In genomic region chr19:49780861-49781260, GRCh38 we compare ENCODE assay signal across 23 cellular contexts. TPM values are rescaled to one million over a fixed set of nuclear protein-coding genes. Genes with fewer than 3 reads are reported as not detected.
DNase-seq lines count a peak whose midpoint lies in the region; ATAC-seq lines count a peak whose summit lies in the region.
"Had no signal": no experiment of that assay in that cellular context is flagged by ENCODE, and none has a peak within 500 bp of the region (broad histone marks: within the 10 kb centered on the region; RNA-seq: fewer than 3 reads in every experiment).

No MANE protein-coding gene starts in this region.

- no peak overlapping the region for H3K4me3 Mint-ChIP-seq in activated naive CD8-positive, alpha-beta T cell treated with anti-CD3 and anti-CD28 coated beads, Interleukin-2, amount 10 ng/mL, durations not matched to agents 7 days and 5 days
- H3K4me3 Mint-ChIP-seq in activated naive CD8-positive, alpha-beta T cell treated with anti-CD3 and anti-CD28 coated beads, Interleukin-2, amount 50 U/mL, for 24 hours: no peak overlapping the region
- H3K4me3 Mint-ChIP-seq in T-helper 17 cell: no peak overlapping the region
- H3K4me3 Mint-ChIP-seq in immature natural killer cell: no peak overlapping the region
- H3K4me3 Mint-ChIP-seq in stimulated activated memory B cell treated with anti-CD40 and anti-IgM and Interleukin-4, amounts not matched to agents 10 μg/mL and 1 μg/mL and 100 μg/mL, for 72 hours: peak overlapping the region; percentile 59

- no peaks in the 10 kb centered on the region for H3K27me3 Mint-ChIP-seq in activated naive CD8-positive, alpha-beta T cell treated with anti-CD3 and anti-CD28 coated beads, Interleukin-2, amount 10 ng/mL, durations not matched to agents 7 days and 5 days
- H3K27me3 Mint-ChIP-seq in activated naive CD8-positive, alpha-beta T cell treated with anti-CD3 and anti-CD28 coated beads, Interleukin-2, amount 50 U/mL, for 24 hours: no peaks in the 10 kb centered on the region
- H3K27me3 Mint-ChIP-seq in T-helper 17 cell (no peaks in the 10 kb centered on the region), immature natural killer cell (ENCODE audit: low read depth in 3 of 3) (peaks cover 0 to 2% (median 0%) of the 10 kb centered on the region in 3 donors)
- no peaks in the 10 kb centered on the region for H3K27me3 Mint-ChIP-seq in stimulated activated memory B cell treated with anti-CD40 and anti-IgM and Interleukin-4, amounts not matched to agents 10 μg/mL and 1 μg/mL and 100 μg/mL, for 72 hours

- no peak for ATAC-seq in activated naive CD8-positive, alpha-beta T cell treated with anti-CD3 and anti-CD28 coated beads, Interleukin-2, amount 10 ng/mL, durations not matched to agents 7 days and 5 days (ENCODE audit: low read depth)
- no peak for ATAC-seq in activated naive CD8-positive, alpha-beta T cell treated with anti-CD3 and anti-CD28 coated beads, Interleukin-2, amount 50 U/mL, for 24 hours
- ATAC-seq in T-helper 17 cell: no peak
- ATAC-seq in stimulated activated memory B cell treated with anti-CD40 and anti-IgM and Interleukin-4, amounts not matched to agents 10 μg/mL and 1 μg/mL and 100 μg/mL, for 72 hours: no peak
- ATAC-seq in GM21390 (IDR thresholded peaks at IDR 0.05; ENCODE audit: unreplicated experiment): no peak
- ATAC-seq in left lobe of liver: no peak
- no peak for ATAC-seq in HG02970 (IDR thresholded peaks at IDR 0.05; ENCODE audit: low FRiP score, unreplicated experiment)
- ATAC-seq: Panc1 had no signal

- peaks cover 32% of the 10 kb centered on the region for H3K36me3 Mint-ChIP-seq in activated naive CD8-positive, alpha-beta T cell treated with anti-CD3 and anti-CD28 coated beads, Interleukin-2, amount 10 ng/mL, durations not matched to agents 7 days and 5 days
- peaks cover 19% of the 10 kb centered on the region for H3K36me3 Mint-ChIP-seq in activated naive CD8-positive, alpha-beta T cell treated with anti-CD3 and anti-CD28 coated beads, Interleukin-2, amount 50 U/mL, for 24 hours (ENCODE audit: low read depth)
- peaks cover 14% of the 10 kb centered on the region for H3K36me3 Mint-ChIP-seq in T-helper 17 cell (ENCODE audit: low read depth)
- H3K36me3 Mint-ChIP-seq in immature natural killer cell: peaks cover 16 to 27% (median 16%) of the 10 kb centered on the region in 3 donors
- peaks cover 55% of the 10 kb centered on the region for H3K36me3 Mint-ChIP-seq in stimulated activated memory B cell treated with anti-CD40 and anti-IgM and Interleukin-4, amounts not matched to agents 10 μg/mL and 1 μg/mL and 100 μg/mL, for 72 hours

- POLR2A ChIA-PET in activated naive CD8-positive, alpha-beta T cell treated with anti-CD3 and anti-CD28 coated beads, Interleukin-2, amount 10 ng/mL, durations not matched to agents 7 days and 5 days (lab: Charles Lee): no interaction called here

- no peaks in the 10 kb centered on the region for H3K9me3 ChIP-seq in T-helper 17 cell (ENCODE audit: control insufficient read depth, low read length, poor library complexity, severe bottlenecking)
- H3K9me3 ChIP-seq: thoracic aorta had no signal

- no peak for DNase-seq in activated naive CD8-positive, alpha-beta T cell treated with anti-CD3 and anti-CD28 coated beads, Interleukin-2, amount 10 ng/mL, durations not matched to agents 7 days and 5 days
- DNase-seq in activated naive CD8-positive, alpha-beta T cell treated with anti-CD3 and anti-CD28 coated beads, Interleukin-2, amount 50 U/mL, for 24 hours: no peak
- DNase-seq in T-helper 17 cell (no peak), immature natural killer cell (no peak), left lobe of liver (ENCODE audit: low spot score) (no peak)
- DNase-seq: activated CD4-positive, alpha-beta T cell treated with anti-CD3 and anti-CD28 coated beads for 4 hours; activated T-cell treated with anti-CD3 and anti-CD28 coated beads, Interleukin-2, amount 50 U/mL, for 1 hour; AML-193; anterior cingulate cortex; Kasumi-1; NCI-H1417 treated with DMSO at 0.1 percent for 48 hours; NCI-H82; posterior cingulate gyrus; small intestine; stimulated activated CD4-positive, alpha-beta T cell treated with anti-CD3 and anti-CD28 coated beads, Interleukin-4, amount 100 ng/mL, for 4 hours; stimulated activated CD8-positive, alpha-beta memory T cell treated with anti-CD3 and anti-CD28 coated beads, Interleukin-4, amount 100 ng/mL, for 48 hours; T1000 had no signal

- H3K4me1 Mint-ChIP-seq in activated naive CD8-positive, alpha-beta T cell treated with anti-CD3 and anti-CD28 coated beads, Interleukin-2, amount 10 ng/mL, durations not matched to agents 7 days and 5 days: peaks cover 22% of the 10 kb centered on the region
- peaks cover 4% of the 10 kb centered on the region for H3K4me1 Mint-ChIP-seq in activated naive CD8-positive, alpha-beta T cell treated with anti-CD3 and anti-CD28 coated beads, Interleukin-2, amount 50 U/mL, for 24 hours
- peaks cover 24% of the 10 kb centered on the region for H3K4me1 Mint-ChIP-seq in T-helper 17 cell
- peaks cover 39 to 48% of the 10 kb centered on the region in 2 donors for H3K4me1 Mint-ChIP-seq in immature natural killer cell
- peaks cover 38% of the 10 kb centered on the region for H3K4me1 Mint-ChIP-seq in stimulated activated memory B cell treated with anti-CD40 and anti-IgM and Interleukin-4, amounts not matched to agents 10 μg/mL and 1 μg/mL and 100 μg/mL, for 72 hours

- H3K27ac Mint-ChIP-seq in activated naive CD8-positive, alpha-beta T cell treated with anti-CD3 and anti-CD28 coated beads, Interleukin-2, amount 10 ng/mL, durations not matched to agents 7 days and 5 days: peak overlapping the region; percentile 56
- H3K27ac Mint-ChIP-seq in activated naive CD8-positive, alpha-beta T cell treated with anti-CD3 and anti-CD28 coated beads, Interleukin-2, amount 50 U/mL, for 24 hours: no peak overlapping the region
- H3K27ac Mint-ChIP-seq in T-helper 17 cell (peak overlapping the region; percentile 91), immature natural killer cell (peak overlapping the region; percentile 35 to 85 (median 74))
- peak overlapping the region; percentile 97 for H3K27ac Mint-ChIP-seq in stimulated activated memory B cell treated with anti-CD40 and anti-IgM and Interleukin-4, amounts not matched to agents 10 μg/mL and 1 μg/mL and 100 μg/mL, for 72 hours

- H3K9me3 Mint-ChIP-seq in activated naive CD8-positive, alpha-beta T cell treated with anti-CD3 and anti-CD28 coated beads, Interleukin-2, amount 10 ng/mL, durations not matched to agents 7 days and 5 days: no peaks in the 10 kb centered on the region
- H3K9me3 Mint-ChIP-seq in activated naive CD8-positive, alpha-beta T cell treated with anti-CD3 and anti-CD28 coated beads, Interleukin-2, amount 50 U/mL, for 24 hours: no peaks in the 10 kb centered on the region
- no peaks in the 10 kb centered on the region for H3K9me3 Mint-ChIP-seq in immature natural killer cell
- H3K9me3 Mint-ChIP-seq in stimulated activated memory B cell treated with anti-CD40 and anti-IgM and Interleukin-4, amounts not matched to agents 10 μg/mL and 1 μg/mL and 100 μg/mL, for 72 hours: no peaks in the 10 kb centered on the region

RNA-seq across cellular contexts. Expression of gene AP2A1, which starts 14.1 kb away (rescaled TPM):
- 10 to 100 TPM; 81.6 to 87.7 TPM for total RNA-seq in activated naive CD8-positive, alpha-beta T cell treated with anti-CD3 and anti-CD28 coated beads, Interleukin-2, amount 10 ng/mL, durations not matched to agents 7 days and 5 days
- total RNA-seq in T-helper 17 cell: 10 to 100 TPM; 43.3 to 51.5 TPM
- 10 to 100 TPM in 2 of 3 donors, 1 to 10 TPM in 1; 6.4 to 27.7 (median 11.6) TPM for polyA plus RNA-seq in immature natural killer cell
- 52.9 TPM for total RNA-seq in left lobe of liver

RNA-seq across cellular contexts. Expression of gene TSKS, which starts 17.8 kb away (rescaled TPM):
- total RNA-seq in activated naive CD8-positive, alpha-beta T cell treated with anti-CD3 and anti-CD28 coated beads, Interleukin-2, amount 10 ng/mL, durations not matched to agents 7 days and 5 days: 1 to 10 TPM; 2.0 to 2.4 TPM
- total RNA-seq in T-helper 17 cell (1 to 10 TPM in 1 of 2 donors, under 1 TPM in 1; 0.87 to 1.9 TPM), left lobe of liver (0.30 TPM)
- under 1 TPM in 1 of 3 donors, not detected in 2; 0.19 TPM for polyA plus RNA-seq in immature natural killer cell
- total RNA-seq: H4, thoracic aorta had no signal

RNA-seq across cellular contexts. Expression of gene FUZ, which starts 32.2 kb away (rescaled TPM):
- 10 to 100 TPM; 30.0 to 31.3 TPM for total RNA-seq in activated naive CD8-positive, alpha-beta T cell treated with anti-CD3 and anti-CD28 coated beads, Interleukin-2, amount 10 ng/mL, durations not matched to agents 7 days and 5 days
- total RNA-seq in T-helper 17 cell (10 to 100 TPM; 29.4 to 30.7 TPM), left lobe of liver (9.3 TPM)
- polyA plus RNA-seq in immature natural killer cell: 10 to 100 TPM in 1 of 3 donors, 1 to 10 TPM in 2; 7.3 to 12.0 (median 8.2) TPM

RNA-seq across cellular contexts. Expression of gene MED25, which starts 37.2 kb away (rescaled TPM):
- 10 to 100 TPM; 60.4 to 66.3 TPM for total RNA-seq in activated naive CD8-positive, alpha-beta T cell treated with anti-CD3 and anti-CD28 coated beads, Interleukin-2, amount 10 ng/mL, durations not matched to agents 7 days and 5 days
- total RNA-seq in T-helper 17 cell (100 to 1,000 TPM in 1 of 2 donors, 10 to 100 TPM in 1; 94.8 to 108 TPM), left lobe of liver (16.5 TPM)
- 10 to 100 TPM in 2 of 3 donors, 1 to 10 TPM in 1; 5.0 to 30.4 (median 13.9) TPM for polyA plus RNA-seq in immature natural killer cell
